ENCODE assay signal across 13 cellular contexts in genomic region chr17:61330174-61331150, GRCh38.
"Had no signal": no experiment of that assay in that cellular context is flagged by ENCODE, and none has a peak within 500 bp of the region (broad histone marks: within the 10 kb centered on the region; RNA-seq: fewer than 3 reads in every experiment).

No MANE protein-coding gene starts in this region.

- H3K4me3 ChIP-seq: neural progenitor cell, ovary, stomach, tibial nerve had no signal

- H3K27me3 Mint-ChIP-seq: activated naive CD8-positive, alpha-beta T cell had no signal

- H3K36me3 Mint-ChIP-seq: neural progenitor cell had no signal

- H3K27ac Mint-ChIP-seq: activated naive CD8-positive, alpha-beta T cell; T-helper 2 cell treated with Interferon-gamma antibody and Interleukin-4, amounts not matched to agents 5 μg/mL and 100 μg/mL, for 36 hours had no signal

- H3K36me3 ChIP-seq: neural progenitor cell, ovary, stomach, tibial nerve had no signal

- H3K27me3 ChIP-seq: foreskin keratinocyte, neural progenitor cell, ovary, stomach, tibial nerve had no signal

- H3K9me3 ChIP-seq: ovary, stomach, tibial nerve had no signal

- ATAC-seq: activated CD4-positive, CD25-positive, alpha-beta regulatory T cell treated with anti-CD3 and anti-CD28 coated beads, Interleukin-2, amount 50 U/mL, for 24 hours; foreskin keratinocyte had no signal

- H3K4me1 ChIP-seq: foreskin keratinocyte had no signal

- H3K27ac ChIP-seq: foreskin keratinocyte, neural progenitor cell, ovary had no signal

- H3K4me3 Mint-ChIP-seq: activated naive CD8-positive, alpha-beta T cell; neural progenitor cell; T-helper 2 cell treated with Interferon-gamma antibody and Interleukin-4, amounts not matched to agents 5 μg/mL and 100 μg/mL, for 36 hours had no signal

- DNase-seq: activated effector memory CD4-positive, alpha-beta T cell treated with Interleukin-2 at 50 U/mL for 16 hours; activated T-cell treated with anti-CD3 and anti-CD28 coated beads, Interleukin-2, amount 50 U/mL, for 1 hour; foreskin keratinocyte; islet precursor cell; small intestine; stomach; SW 1271 had no signal

- H3K9me3 Mint-ChIP-seq: neural progenitor cell; T-helper 2 cell treated with Interferon-gamma antibody and Interleukin-4, amounts not matched to agents 5 μg/mL and 100 μg/mL, for 36 hours had no signal
